ENCODE assay signal across 8 cellular contexts in the genomic region with DNA sequence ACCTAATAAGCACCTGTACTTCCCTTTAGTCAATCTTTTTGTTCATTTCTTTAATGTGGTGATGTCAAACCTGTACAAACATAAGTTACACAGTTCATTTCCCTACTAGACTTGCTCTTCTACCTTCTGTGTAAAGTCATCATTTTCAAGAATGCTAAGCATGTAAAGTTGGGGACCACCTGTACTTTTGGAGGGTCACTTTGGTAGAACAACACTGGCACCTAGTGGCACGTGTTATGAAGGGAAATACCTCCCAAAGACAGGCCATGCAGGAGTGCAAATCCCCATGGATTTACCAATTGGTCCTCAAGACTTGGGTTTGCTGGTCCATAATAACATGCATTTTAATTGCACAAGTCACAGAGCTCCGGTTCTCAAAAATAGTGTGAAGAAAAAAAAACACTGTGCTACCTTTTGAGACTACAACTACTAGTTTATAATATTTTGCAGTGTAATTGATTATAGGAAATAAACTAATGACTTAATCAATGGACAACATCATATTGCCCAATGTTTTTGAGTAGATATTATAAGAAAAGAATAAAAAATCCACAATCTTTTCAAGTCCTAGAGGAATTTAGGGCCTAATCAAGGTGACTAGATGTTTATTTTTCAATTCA.
A peak's percentile ranks its signal among the peaks of the same experiment; 100 is the strongest.
DNase-seq lines count a peak whose midpoint lies in the region; ATAC-seq and TF ChIP-seq lines count a peak whose summit lies in the region.

No MANE protein-coding gene starts in this region.

- H3K4me1 ChIP-seq in effector memory CD4-positive, alpha-beta T cell (ENCODE audit: control insufficient read depth, insufficient read depth, low read length, poor library complexity, severe bottlenecking), result no peaks in the 10 kb centered on the region

- H3K79me2 ChIP-seq in SU-DHL-6 (ENCODE audit: insufficient read depth, low read length), result no peaks in the 10 kb centered on the region

- H3K36me3 ChIP-seq in SU-DHL-6 (ENCODE audit: low read length), result no peaks in the 10 kb centered on the region
- H3K36me3 ChIP-seq in effector memory CD4-positive, alpha-beta T cell (ENCODE audit: control insufficient read depth, insufficient read depth, low read length), result no peaks in the 10 kb centered on the region

- H3K9me2 ChIP-seq in SU-DHL-6 (replicated peaks; ENCODE audit: insufficient read depth, low read length), result no peaks in the 10 kb centered on the region

- no peak overlapping the region for H3K27ac ChIP-seq in SU-DHL-6 (ENCODE audit: low read depth, low read length)
- no peak overlapping the region for H3K27ac ChIP-seq in effector memory CD4-positive, alpha-beta T cell (ENCODE audit: insufficient read depth, low read length, poor library complexity, severe bottlenecking)

- H3K9ac ChIP-seq in SU-DHL-6 (ENCODE audit: low read length), result no peak overlapping the region

- peak; percentile 30 for TF ChIP-seq CTCF in SU-DHL-6 (IDR thresholded peaks at IDR 0.05; ENCODE audit: insufficient read depth, low read length, poor library complexity, severe bottlenecking)

- no peaks in the 10 kb centered on the region for H3K9me3 ChIP-seq in SU-DHL-6 (ENCODE audit: insufficient read depth, low read length)
- no peaks in the 10 kb centered on the region for H3K9me3 ChIP-seq in effector memory CD4-positive, alpha-beta T cell (ENCODE audit: control insufficient read depth, low read length)

- DNase-seq in EL, result peak; percentile 72
- DNase-seq in HK-2 (ENCODE audit: unreplicated experiment), result peak; percentile 58
- DNase-seq in foreskin melanocyte, result peak; percentile 24
- peak; percentile 64 for DNase-seq in renal cortical epithelial cell (ENCODE audit: low read depth)
- no peak for DNase-seq in D341Med (ENCODE audit: low spot score)
- no peak for DNase-seq in effector memory CD4-positive, alpha-beta T cell

- H3K4me3 ChIP-seq in SU-DHL-6 (ENCODE audit: insufficient read depth, low read length, poor library complexity, severe bottlenecking), result no peak overlapping the region
- H3K4me3 ChIP-seq in effector memory CD4-positive, alpha-beta T cell (ENCODE audit: insufficient read depth, low read depth, low read length, poor library complexity, severe bottlenecking), result no peak overlapping the region

- no peak overlapping the region for H2AFZ ChIP-seq in SU-DHL-6 (ENCODE audit: low read depth, low read length, severe bottlenecking)

- H3K4me2 ChIP-seq in SU-DHL-6 (ENCODE audit: low read depth, low read length, poor library complexity, severe bottlenecking), result no peak overlapping the region

- ATAC-seq in GM19328 (IDR thresholded peaks at IDR 0.05; ENCODE audit: unreplicated experiment), result no peak

- no peaks in the 10 kb centered on the region for H3F3A ChIP-seq in SU-DHL-6 (ENCODE audit: insufficient read depth)

- H4K20me1 ChIP-seq in SU-DHL-6 (ENCODE audit: low read depth, low read length), result no peaks in the 10 kb centered on the region

- no peaks in the 10 kb centered on the region for H3K27me3 ChIP-seq in SU-DHL-6 (ENCODE audit: low read length)
- no peaks in the 10 kb centered on the region for H3K27me3 ChIP-seq in effector memory CD4-positive, alpha-beta T cell (replicated peaks; ENCODE audit: control insufficient read depth, insufficient read depth, low read length, poor library complexity, severe bottlenecking)

Comparison
In these comparisons a context has a peak if more than half of its experiments do, and no peak if none do; other contexts are left out.
1. DNase-seq: peak in EL (single experiment), HK-2 (single experiment), foreskin melanocyte (single experiment) and renal cortical epithelial cell (single experiment); none in D341Med (single experiment) and effector memory CD4-positive, alpha-beta T cell (0 of 3).